ENCODE assay signal across 18 cellular contexts in the genomic region with DNA sequence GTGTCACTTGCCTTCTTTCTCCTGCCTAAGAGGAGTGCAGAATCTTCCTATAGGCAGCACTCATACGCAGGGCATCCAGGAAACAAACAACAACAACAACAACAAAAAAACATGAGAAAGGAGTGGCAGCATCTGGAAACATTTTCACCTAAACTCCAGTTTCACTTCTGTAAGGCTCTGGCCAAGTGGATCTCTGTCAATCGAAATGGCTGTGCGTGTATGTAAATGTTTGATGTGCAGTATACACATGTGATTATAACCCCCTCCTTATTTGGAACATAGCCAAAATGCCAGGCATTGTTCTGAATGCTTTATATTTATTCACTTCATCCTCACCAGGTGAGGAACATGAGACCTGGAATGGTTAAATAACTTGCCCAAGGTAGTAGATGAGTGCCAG.
DNase-seq lines count a peak whose midpoint lies in the region; ATAC-seq and TF ChIP-seq lines count a peak whose summit lies in the region.
"Had no signal": no experiment of that assay in that cellular context is flagged by ENCODE, and none has a peak within 500 bp of the region (broad histone marks: within the 10 kb centered on the region; RNA-seq: fewer than 3 reads in every experiment).

No MANE protein-coding gene starts in this region.

- no peak overlapping the region for H3K27ac Mint-ChIP-seq in activated CD4-positive, alpha-beta T cell treated with anti-CD3 and anti-CD28 coated beads, Interleukin-2, amount 10 ng/mL, durations not matched to agents 24 days and 14 days
- H3K27ac Mint-ChIP-seq: activated T-helper 1 cell treated with anti-CD3 and anti-CD28 coated beads, Interleukin-12 subunit alpha, Interleukin-12 subunit beta, Interleukin-2, Interleukin-4 antibody, amounts not matched to agents 30 ng/mL and 10 ng/mL and 1 ng/mL, durations not matched to agents 14 hours and 24 hours and 36 hours; endodermal cell had no signal

- no peak for ATAC-seq in SK-N-SH treated with all-trans-retinoic acid at 6 μM for 48 hours
- ATAC-seq: mucosa of descending colon had no signal

- H3K4me3 ChIP-seq in GM12864 (ENCODE audit: low read depth, low read length): no peak overlapping the region
- peak overlapping the region in 1 of 8 donors; percentile 21 for H3K4me3 ChIP-seq in spleen
- H3K4me3 ChIP-seq: mucosa of descending colon, Peyer's patch, SK-N-MC had no signal

- no peak for TF ChIP-seq CTCF in GM12864 (IDR thresholded peaks at IDR 0.05; ENCODE audit: low read depth, low read length, missing control alignments)
- no peak for TF ChIP-seq CTCF in spleen (IDR thresholded peaks at IDR 0.05 in 8 of 11, conservative IDR thresholded peaks at IDR 0.05 in 3 of 11)

- WGBS in spleen, 5 donors: 67 to 84% (median 79%) methylated on average over 3 of the region's 3 CpGs

- H3K36me3 ChIP-seq in spleen: no peaks in the 10 kb centered on the region
- H3K36me3 ChIP-seq: Peyer's patch had no signal

- H3K27ac ChIP-seq in spleen: no peak overlapping the region
- H3K27ac ChIP-seq: Peyer's patch, SK-N-MC had no signal

- no peaks in the 10 kb centered on the region for H3K4me1 Mint-ChIP-seq in activated CD4-positive, alpha-beta T cell treated with anti-CD3 and anti-CD28 coated beads, Interleukin-2, amount 10 ng/mL, durations not matched to agents 24 days and 14 days
- H3K4me1 Mint-ChIP-seq: activated naive CD8-positive, alpha-beta T cell treated with anti-CD3 and anti-CD28 coated beads for 36 hours had no signal

- H3K9me3 Mint-ChIP-seq in activated CD4-positive, alpha-beta T cell treated with anti-CD3 and anti-CD28 coated beads, Interleukin-2, amount 10 ng/mL, durations not matched to agents 24 days and 14 days: peaks cover 4% of the 10 kb centered on the region
- H3K9me3 Mint-ChIP-seq: activated naive CD8-positive, alpha-beta T cell treated with anti-CD3 and anti-CD28 coated beads for 36 hours; activated T-helper 1 cell treated with anti-CD3 and anti-CD28 coated beads, Interleukin-12 subunit alpha, Interleukin-12 subunit beta, Interleukin-2, Interleukin-4 antibody, amounts not matched to agents 30 ng/mL and 10 ng/mL and 1 ng/mL, durations not matched to agents 14 hours and 24 hours and 36 hours; endodermal cell had no signal

- H3K4me3 Mint-ChIP-seq in activated CD4-positive, alpha-beta T cell treated with anti-CD3 and anti-CD28 coated beads, Interleukin-2, amount 10 ng/mL, durations not matched to agents 24 days and 14 days: no peak overlapping the region
- H3K4me3 Mint-ChIP-seq: activated naive CD8-positive, alpha-beta T cell treated with anti-CD3 and anti-CD28 coated beads for 36 hours; activated T-helper 1 cell treated with anti-CD3 and anti-CD28 coated beads, Interleukin-12 subunit alpha, Interleukin-12 subunit beta, Interleukin-2, Interleukin-4 antibody, amounts not matched to agents 30 ng/mL and 10 ng/mL and 1 ng/mL, durations not matched to agents 14 hours and 24 hours and 36 hours; endodermal cell had no signal

- peaks cover 14% of the 10 kb centered on the region for H3K27me3 Mint-ChIP-seq in activated CD4-positive, alpha-beta T cell treated with anti-CD3 and anti-CD28 coated beads, Interleukin-2, amount 10 ng/mL, durations not matched to agents 24 days and 14 days

- no peaks in the 10 kb centered on the region for H3K4me1 ChIP-seq in spleen
- H3K4me1 ChIP-seq: Peyer's patch had no signal

- H3K27me3 ChIP-seq in spleen (replicated peaks in 1 of 7): peaks cover 0 to 20% (median 6%) of the 10 kb centered on the region in 7 donors
- H3K27me3 ChIP-seq: Peyer's patch had no signal

- no peak for TF ChIP-seq POLR2A in spleen (IDR thresholded peaks at IDR 0.05)

- intact Hi-C loops in activated CD4-positive, alpha-beta T cell treated with anti-CD3 and anti-CD28 coated beads, Interleukin-2, amount 10 ng/mL, durations not matched to agents 24 days and 14 days (cut with micrococcal nuclease): no loop called here
- intact Hi-C loops in spleen (cut with DNase I; ENCODE audit: low total_unique reads): no loop called here

- DNase-seq in GM12864 (ENCODE audit: low read depth) (peak; percentile 26), NCI-H1105 (lab: John Stamatoyannopoulos, UW) (peak; percentile 48), NCI-H345 treated with DMSO at 0.1 percent for 48 hours (lab: John Stamatoyannopoulos, UW; ENCODE audit: unreplicated experiment) (peak; percentile 83), germinal center (ENCODE audit: low spot score) (peak; percentile 20), spleen (no peak), OCI-M2 (lab: John Stamatoyannopoulos, UW; ENCODE audit: unreplicated experiment) (no peak)
- no peak for DNase-seq in activated CD4-positive, alpha-beta T cell treated with anti-CD3 and anti-CD28 coated beads, Interleukin-2, amount 10 ng/mL, durations not matched to agents 24 days and 14 days
- DNase-seq: activated naive CD8-positive, alpha-beta T cell treated with anti-CD3 and anti-CD28 coated beads for 36 hours; AML-193; endodermal cell; glutamatergic neuron; mucosa of descending colon; NCI-H1048; Peyer's patch; stimulated activated CD8-positive, alpha-beta memory T cell treated with anti-CD3 and anti-CD28 coated beads, Interleukin-4, amount 100 ng/mL, for 48 hours had no signal

- no peaks in the 10 kb centered on the region for H3K9me3 ChIP-seq in spleen
- H3K9me3 ChIP-seq: mucosa of descending colon, Peyer's patch had no signal

- H3K36me3 Mint-ChIP-seq in activated CD4-positive, alpha-beta T cell treated with anti-CD3 and anti-CD28 coated beads, Interleukin-2, amount 10 ng/mL, durations not matched to agents 24 days and 14 days (ENCODE audit: low read depth): no peaks in the 10 kb centered on the region
- H3K36me3 Mint-ChIP-seq: activated naive CD8-positive, alpha-beta T cell treated with anti-CD3 and anti-CD28 coated beads for 36 hours had no signal

TF ChIP-seq in SK-N-SH treated with all-trans-retinoic acid at 6 μM for 48 hours, 23 proteins besides CTCF, POLR2A, EP300 and RAD21 (continues in another document):
- TF ChIP-seq ESRRG (CRISPR knock-in tag; IDR thresholded peaks at IDR 0.05): no peak
- TF ChIP-seq, protein P1, sequence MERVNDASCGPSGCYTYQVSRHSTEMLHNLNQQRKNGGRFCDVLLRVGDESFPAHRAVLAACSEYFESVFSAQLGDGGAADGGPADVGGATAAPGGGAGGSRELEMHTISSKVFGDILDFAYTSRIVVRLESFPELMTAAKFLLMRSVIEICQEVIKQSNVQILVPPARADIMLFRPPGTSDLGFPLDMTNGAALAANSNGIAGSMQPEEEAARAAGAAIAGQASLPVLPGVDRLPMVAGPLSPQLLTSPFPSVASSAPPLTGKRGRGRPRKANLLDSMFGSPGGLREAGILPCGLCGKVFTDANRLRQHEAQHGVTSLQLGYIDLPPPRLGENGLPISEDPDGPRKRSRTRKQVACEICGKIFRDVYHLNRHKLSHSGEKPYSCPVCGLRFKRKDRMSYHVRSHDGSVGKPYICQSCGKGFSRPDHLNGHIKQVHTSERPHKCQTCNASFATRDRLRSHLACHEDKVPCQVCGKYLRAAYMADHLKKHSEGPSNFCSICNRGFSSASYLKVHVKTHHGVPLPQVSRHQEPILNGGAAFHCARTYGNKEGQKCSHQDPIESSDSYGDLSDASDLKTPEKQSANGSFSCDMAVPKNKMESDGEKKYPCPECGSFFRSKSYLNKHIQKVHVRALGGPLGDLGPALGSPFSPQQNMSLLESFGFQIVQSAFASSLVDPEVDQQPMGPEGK (CRISPR knock-in tag; IDR thresholded peaks at IDR 0.05; ENCODE audit: borderline replicate concordance): no peak
- TF ChIP-seq BACH2 (CRISPR knock-in tag; IDR thresholded peaks at IDR 0.05; ENCODE audit: borderline replicate concordance): no peak
- no peak for TF ChIP-seq TCF4 (CRISPR knock-in tag; IDR thresholded peaks at IDR 0.05; ENCODE audit: borderline replicate concordance)
- TF ChIP-seq PPARA (CRISPR knock-in tag; IDR thresholded peaks at IDR 0.05; ENCODE audit: borderline replicate concordance): no peak
- TF ChIP-seq ZNF70 (CRISPR knock-in tag; IDR thresholded peaks at IDR 0.05): no peak
- TF ChIP-seq, protein P2, sequence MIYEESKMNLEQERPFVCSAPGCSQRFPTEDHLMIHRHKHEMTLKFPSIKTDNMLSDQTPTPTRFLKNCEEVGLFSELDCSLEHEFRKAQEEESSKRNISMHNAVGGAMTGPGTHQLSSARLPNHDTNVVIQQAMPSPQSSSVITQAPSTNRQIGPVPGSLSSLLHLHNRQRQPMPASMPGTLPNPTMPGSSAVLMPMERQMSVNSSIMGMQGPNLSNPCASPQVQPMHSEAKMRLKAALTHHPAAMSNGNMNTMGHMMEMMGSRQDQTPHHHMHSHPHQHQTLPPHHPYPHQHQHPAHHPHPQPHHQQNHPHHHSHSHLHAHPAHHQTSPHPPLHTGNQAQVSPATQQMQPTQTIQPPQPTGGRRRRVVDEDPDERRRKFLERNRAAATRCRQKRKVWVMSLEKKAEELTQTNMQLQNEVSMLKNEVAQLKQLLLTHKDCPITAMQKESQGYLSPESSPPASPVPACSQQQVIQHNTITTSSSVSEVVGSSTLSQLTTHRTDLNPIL (CRISPR knock-in tag; IDR thresholded peaks at IDR 0.05; ENCODE audit: low read depth): no peak
- TF ChIP-seq ZNF565 (CRISPR knock-in tag; conservative IDR thresholded peaks at IDR 0.05; ENCODE audit: low read depth): no peak
- no peak for TF ChIP-seq GLIS3 (CRISPR knock-in tag; IDR thresholded peaks at IDR 0.05)
- no peak for TF ChIP-seq ARNTL (CRISPR knock-in tag; IDR thresholded peaks at IDR 0.05; ENCODE audit: borderline replicate concordance, low read depth)
- no peak for TF ChIP-seq TOX (CRISPR knock-in tag; IDR thresholded peaks at IDR 0.05; ENCODE audit: borderline replicate concordance)
- TF ChIP-seq ISL1 (CRISPR knock-in tag; IDR thresholded peaks at IDR 0.05): no peak
- TF ChIP-seq OSR1 (CRISPR knock-in tag; IDR thresholded peaks at IDR 0.05): no peak
- TF ChIP-seq POU6F1 (CRISPR knock-in tag; IDR thresholded peaks at IDR 0.05; ENCODE audit: borderline replicate concordance, low read depth): no peak

Comparison
In these comparisons a context has a peak if more than half of its experiments do, and no peak if none do; other contexts are left out.
1. DNase-seq: peak in GM12864 (single experiment), NCI-H1105 (single experiment), NCI-H345 treated with DMSO at 0.1 percent for 48 hours (single experiment) and germinal center (single experiment); none in activated CD4-positive, alpha-beta T cell treated with anti-CD3 and anti-CD28 coated beads, Interleukin-2, amount 10 ng/mL, durations not matched to agents 24 days and 14 days (single experiment), spleen (single experiment) and OCI-M2 (single experiment).